24 cellular contexts compared by ENCODE assay signal in the genomic region with DNA sequence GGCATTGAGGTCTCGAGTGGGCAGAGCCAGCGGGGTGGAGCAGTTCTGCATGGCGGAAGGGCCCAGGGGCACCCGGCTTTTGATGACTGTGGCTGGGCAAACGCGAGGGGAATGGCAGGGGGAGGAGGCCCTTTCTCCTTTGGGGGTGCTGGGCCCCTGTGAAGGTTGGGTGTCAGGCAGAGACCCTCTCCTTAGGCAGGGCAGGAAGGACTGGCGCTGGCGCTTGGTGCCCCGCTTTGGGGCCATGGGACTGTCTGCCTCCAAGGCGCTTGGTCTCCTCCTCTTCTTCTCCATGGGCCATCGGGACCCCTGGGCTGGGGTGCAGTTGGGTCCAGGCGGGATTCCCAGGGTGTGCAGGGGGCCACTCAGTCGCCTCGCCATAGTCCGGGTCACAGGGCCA. TPM values are rescaled to one million over a fixed set of nuclear protein-coding genes. Genes with fewer than 3 reads are reported as not detected.
"Had no signal": no experiment of that assay in that cellular context is flagged by ENCODE, and none has a peak within 500 bp of the region (broad histone marks: within the 10 kb centered on the region; RNA-seq: fewer than 3 reads in every experiment).

No MANE protein-coding gene starts in this region.

- H3K4me1 ChIP-seq: left lung, tibial nerve had no signal

- H3K36me3 ChIP-seq: brain microvascular endothelial cell, esophagus muscularis mucosa, ovary, tibial nerve had no signal

- DNase-seq: activated CD4-positive, alpha-beta T cell treated with anti-CD3 and anti-CD28 coated beads for 4 hours; activated CD4-positive, alpha-beta T cell treated with anti-CD3 and anti-CD28 coated beads, Interleukin-2, amount 50 U/mL, for 4 hours; activated gamma-delta T cell; activated T-cell treated with anti-CD3 and anti-CD28 coated beads for 4 hours; brain microvascular endothelial cell; caudate nucleus; foreskin melanocyte; heart right ventricle; mammary epithelial cell; nephron progenitor cell; psoas muscle; stimulated activated naive CD4-positive, alpha-beta T cell treated with Interleukin-2 at 50 U/mL for 16 hours; SW 1271; T-helper 9 cell had no signal

- H3K27me3 ChIP-seq: brain microvascular endothelial cell, esophagus muscularis mucosa, heart right ventricle, neutrophil, ovary, tibial nerve had no signal

- H3K9me3 ChIP-seq: esophagus muscularis mucosa, heart right ventricle, left lung, neutrophil, ovary, psoas muscle, tibial nerve had no signal

- H3K4me3 ChIP-seq: esophagus muscularis mucosa, heart right ventricle, left lung, ovary, psoas muscle, tibial nerve had no signal

- FAIRE-seq: astrocyte, TTC549, urothelium cell line had no signal

- ATAC-seq: heart right ventricle, left lung had no signal

- H3K27ac ChIP-seq: brain microvascular endothelial cell, esophagus muscularis mucosa, heart right ventricle, left lung, neutrophil, ovary, psoas muscle, tibial nerve, VCaP had no signal

RNA-seq across cellular contexts. Expression of a gene that starts 12.8 kb away (rescaled TPM):
- total RNA-seq: astrocyte, glomerular endothelial cell had no signal
- polyA plus RNA-seq: mammary epithelial cell had no signal

RNA-seq across cellular contexts. Expression of a gene that starts 40.0 kb away (rescaled TPM):
- total RNA-seq: astrocyte, psoas muscle had no signal
